9 cellular contexts compared by ENCODE assay signal in genomic region chr1:207077470-207078377, GRCh38. TPM values are rescaled to one million over a fixed set of nuclear protein-coding genes. Genes with fewer than 3 reads are reported as not detected.
DNase-seq lines count a peak whose midpoint lies in the region; ATAC-seq lines count a peak whose summit lies in the region.
"Had no signal": no experiment of that assay in that cellular context is flagged by ENCODE, and none has a peak within 500 bp of the region (broad histone marks: within the 10 kb centered on the region; RNA-seq: fewer than 3 reads in every experiment).

No MANE protein-coding gene starts in this region.

- no peaks in the 10 kb centered on the region for H3K9me3 Mint-ChIP-seq in activated naive CD4-positive, alpha-beta T cell treated with anti-CD3 and anti-CD28 coated beads, Interleukin-2, amount 50 U/mL, for 72 hours

- DNase-seq in AG20443 (ENCODE audit: low spot score) = peak; percentile 85
- DNase-seq in NCI-H1092 (lab: John Stamatoyannopoulos, UW) = peak; percentile 59
- DNase-seq in SKM-1 (lab: John Stamatoyannopoulos, UW; ENCODE audit: unreplicated experiment) = peak; percentile 90
- DNase-seq in activated naive CD4-positive, alpha-beta T cell treated with anti-CD3 and anti-CD28 coated beads, Interleukin-2, amount 50 U/mL, for 72 hours (ENCODE audit: low spot score in 2 of 2) = peak in 1 of 2 donors; percentile 73
- peak; percentile 64 for DNase-seq in glomerular endothelial cell (ENCODE audit: extremely low read depth, low read depth, low spot score)
- DNase-seq in posterior cingulate gyrus = peak in 6 of 10 donors; percentile 28 to 86 (median 54)

- ATAC-seq in GM19324 (IDR thresholded peaks at IDR 0.05; ENCODE audit: low FRiP score, unreplicated experiment) (peak; percentile 49), GM18519 (IDR thresholded peaks at IDR 0.05; ENCODE audit: low FRiP score, unreplicated experiment) (no peak)
- peak; percentile 72 to 74 for ATAC-seq in activated naive CD4-positive, alpha-beta T cell treated with anti-CD3 and anti-CD28 coated beads, Interleukin-2, amount 50 U/mL, for 72 hours

- intact Hi-C loops in posterior cingulate gyrus (cut with DNase I) = loop anchor here (2.0 kb wide), 1 partner anchor 27 kb away; the partner anchor contains the start of gene YOD1

- H3K36me3 Mint-ChIP-seq in activated naive CD4-positive, alpha-beta T cell treated with anti-CD3 and anti-CD28 coated beads, Interleukin-2, amount 50 U/mL, for 72 hours = no peaks in the 10 kb centered on the region

- H3K27ac Mint-ChIP-seq in activated naive CD4-positive, alpha-beta T cell treated with anti-CD3 and anti-CD28 coated beads, Interleukin-2, amount 50 U/mL, for 72 hours = no peak overlapping the region

RNA-seq across cellular contexts. Expression of gene C4BPB, which starts 10.9 kb away (rescaled TPM):
- total RNA-seq in activated naive CD4-positive, alpha-beta T cell treated with anti-CD3 and anti-CD28 coated beads, Interleukin-2, amount 50 U/mL, for 72 hours = 1 to 10 TPM; 8.3 to 8.9 TPM
- not detected in 2 replicates for total RNA-seq in glomerular endothelial cell

RNA-seq across cellular contexts. Expression of gene PFKFB2, which starts 24.6 kb away (rescaled TPM):
- total RNA-seq in activated naive CD4-positive, alpha-beta T cell treated with anti-CD3 and anti-CD28 coated beads, Interleukin-2, amount 50 U/mL, for 72 hours = 1 to 10 TPM; 3.8 to 6.9 TPM
- total RNA-seq in glomerular endothelial cell = 1.2 and 2.8 TPM in 2 replicates

RNA-seq across cellular contexts. Expression of gene C4BPA, which starts 26.3 kb away (rescaled TPM):
- not detected for total RNA-seq in activated naive CD4-positive, alpha-beta T cell treated with anti-CD3 and anti-CD28 coated beads, Interleukin-2, amount 50 U/mL, for 72 hours
- total RNA-seq in glomerular endothelial cell = not detected in 2 replicates
- total RNA-seq: subcutaneous adipose tissue had no signal

RNA-seq across cellular contexts. Expression of gene YOD1, which starts 26.7 kb away (rescaled TPM):
- 10 to 100 TPM in 1 of 2 donors, 1 to 10 TPM in 1; 6.6 to 23.4 TPM for total RNA-seq in activated naive CD4-positive, alpha-beta T cell treated with anti-CD3 and anti-CD28 coated beads, Interleukin-2, amount 50 U/mL, for 72 hours
- total RNA-seq in glomerular endothelial cell = 4.9 and 5.1 TPM in 2 replicates

RNA-seq across cellular contexts. Expression of gene C1orf116, which starts 45.2 kb away (rescaled TPM):
- under 1 TPM in 1 of 2 donors, not detected in 1; 0.06 TPM for total RNA-seq in activated naive CD4-positive, alpha-beta T cell treated with anti-CD3 and anti-CD28 coated beads, Interleukin-2, amount 50 U/mL, for 72 hours
- total RNA-seq in glomerular endothelial cell = 0.53 TPM in 1 of 2 replicates, not detected in the other
